ENCODE assay signal across 8 cellular contexts in genomic region chr22:32880906-32881596, GRCh38.
A peak's percentile ranks its signal among the peaks of the same experiment; 100 is the strongest.
DNase-seq lines count a peak whose midpoint lies in the region; ATAC-seq and TF ChIP-seq lines count a peak whose summit lies in the region.

No MANE protein-coding gene starts in this region.

- H3K4me3 ChIP-seq in fibroblast of pulmonary artery (replicated peaks; ENCODE audit: low read depth, low read length) (no peak overlapping the region), suprapubic skin (no peak overlapping the region)

- no peaks in the 10 kb centered on the region for H3K36me3 ChIP-seq in suprapubic skin

- no peak for TF ChIP-seq POLR2A in suprapubic skin (IDR thresholded peaks at IDR 0.05)

- 59% methylated on average over 10 of the region's 20 CpGs for WGBS in suprapubic skin

- no peak for ATAC-seq in GM18511 (IDR thresholded peaks at IDR 0.05; ENCODE audit: unreplicated experiment)

- TF ChIP-seq CTCF in fibroblast of pulmonary artery (IDR thresholded peaks at IDR 0.05; ENCODE audit: low read length, missing control alignments) (no peak), suprapubic skin (IDR thresholded peaks at IDR 0.05) (no peak)

- H3K4me1 ChIP-seq in suprapubic skin: peaks cover 4% of the 10 kb centered on the region

- DNase-seq in EL (peak; percentile 51), OCI-M1 (lab: John Stamatoyannopoulos, UW) (peak; percentile 96), fibroblast of pulmonary artery (ENCODE audit: low read depth) (peak; percentile 92), posterior cingulate gyrus (peak in 8 of 10 donors; percentile 26 to 91 (median 46)), NCI-H748 treated with DMSO at 0.1 percent for 48 hours (lab: John Stamatoyannopoulos, UW) (no peak), suprapubic skin (ENCODE audit: low spot score in 2 of 2) (no peak)
- DNase-seq in activated CD4-positive, alpha-beta T cell treated with anti-CD3 and anti-CD28 coated beads for 1 hour: no peak

- no peaks in the 10 kb centered on the region for H3K27me3 ChIP-seq in suprapubic skin

- H3K27ac ChIP-seq in suprapubic skin: no peak overlapping the region

- intact Hi-C loops in posterior cingulate gyrus (cut with DNase I): no loop called here

- no peaks in the 10 kb centered on the region for H3K9me3 ChIP-seq in suprapubic skin

- TF ChIP-seq EP300 in suprapubic skin (IDR thresholded peaks at IDR 0.05): no peak

Comparison
In these comparisons a context has a peak if more than half of its experiments do, and no peak if none do; other contexts are left out.
1. DNase-seq: peak in EL (single experiment), OCI-M1 (single experiment), fibroblast of pulmonary artery (single experiment) and posterior cingulate gyrus (8 of 10); none in NCI-H748 treated with DMSO at 0.1 percent for 48 hours (single experiment), suprapubic skin (0 of 2) and activated CD4-positive, alpha-beta T cell treated with anti-CD3 and anti-CD28 coated beads for 1 hour (single experiment).